22 cellular contexts compared by ENCODE assay signal in genomic region chr1:219050268-219050917, GRCh38.
"Had no signal": no experiment of that assay in that cellular context is flagged by ENCODE, and none has a peak within 500 bp of the region (broad histone marks: within the 10 kb centered on the region; RNA-seq: fewer than 3 reads in every experiment).

No MANE protein-coding gene starts in this region.

- H3K36me3 Mint-ChIP-seq: mesothelial cell of epicardium, naive B cell had no signal

- H3K27me3 ChIP-seq: dorsolateral prefrontal cortex, esophagus muscularis mucosa, gastrocnemius medialis, heart right ventricle, left lung had no signal

- ATAC-seq: gastrocnemius medialis, heart right ventricle, left cardiac atrium, left lung, left ventricle myocardium superior, lower lobe of right lung, mucosa of descending colon had no signal

- DNase-seq: dermis blood vessel endothelial cell; dorsolateral prefrontal cortex; effector CD4-positive, alpha-beta T cell; effector memory CD4-positive, alpha-beta T cell; foreskin melanocyte; gastrocnemius medialis; glutamatergic neuron; head of caudate nucleus; heart right ventricle; hippocampal formation; left cardiac atrium; left lung; left ventricle myocardium superior; lower lobe of right lung; mucosa of descending colon; naive B cell had no signal

- H3K4me1 ChIP-seq: gastrocnemius medialis, heart right ventricle, left lung, lower lobe of right lung had no signal

- H3K27ac ChIP-seq: coronary artery, dorsolateral prefrontal cortex, esophagus muscularis mucosa, gastrocnemius medialis, heart right ventricle, left lung, lower lobe of right lung had no signal

- H3K27ac Mint-ChIP-seq: mesothelial cell of epicardium, naive B cell had no signal

- H3K36me3 ChIP-seq: esophagus muscularis mucosa, gastrocnemius medialis, heart right ventricle, left lung, lower lobe of right lung had no signal

- H3K4me3 ChIP-seq: coronary artery, dorsolateral prefrontal cortex, esophagus muscularis mucosa, gastrocnemius medialis, heart right ventricle, left lung, lower lobe of right lung, mucosa of descending colon had no signal

- H3K9me3 ChIP-seq: esophagus muscularis mucosa, gastrocnemius medialis, heart right ventricle, left lung, lower lobe of right lung, mucosa of descending colon had no signal

- H3K9me3 Mint-ChIP-seq: naive B cell had no signal

- H3K4me1 Mint-ChIP-seq: naive B cell had no signal

- FAIRE-seq: endothelial cell of umbilical vein, islet of Langerhans, keratinocyte had no signal

- H3K4me3 Mint-ChIP-seq: mesothelial cell of epicardium, naive B cell had no signal
